Comparison of ENCODE assay signal across 30 cellular contexts in genomic region chr3:135558906-135559305, GRCh38.
"Had no signal": no experiment of that assay in that cellular context is flagged by ENCODE, and none has a peak within 500 bp of the region (broad histone marks: within the 10 kb centered on the region; RNA-seq: fewer than 3 reads in every experiment).

No MANE protein-coding gene starts in this region.

- H3K27me3 Mint-ChIP-seq: activated naive CD8-positive, alpha-beta T cell treated with anti-CD3 and anti-CD28 coated beads, Interleukin-2, amount 10 ng/mL, durations not matched to agents 7 days and 5 days had no signal

- H3K27ac Mint-ChIP-seq: activated CD8-positive, alpha-beta T cell treated with anti-CD3 and anti-CD28 coated beads, Interleukin-2, amount 10 ng/mL, durations not matched to agents 7 days and 5 days; activated naive CD8-positive, alpha-beta T cell treated with anti-CD3 and anti-CD28 coated beads, Interleukin-2, amount 10 ng/mL, durations not matched to agents 7 days and 5 days; T-helper 1 cell treated with Interleukin-12 subunit alpha and Interleukin-12 subunit beta and Interleukin-4 antibody, amounts not matched to agents 30 μg/mL and 1 μg/mL, for 36 hours had no signal

- H3K4me1 Mint-ChIP-seq: activated naive CD8-positive, alpha-beta T cell treated with anti-CD3 and anti-CD28 coated beads, Interleukin-2, amount 10 ng/mL, durations not matched to agents 7 days and 5 days had no signal

- H3K36me3 Mint-ChIP-seq: activated naive CD8-positive, alpha-beta T cell treated with anti-CD3 and anti-CD28 coated beads, Interleukin-2, amount 10 ng/mL, durations not matched to agents 7 days and 5 days had no signal

- H3K4me3 Mint-ChIP-seq: activated CD8-positive, alpha-beta T cell treated with anti-CD3 and anti-CD28 coated beads, Interleukin-2, amount 10 ng/mL, durations not matched to agents 7 days and 5 days; activated naive CD8-positive, alpha-beta T cell treated with anti-CD3 and anti-CD28 coated beads, Interleukin-2, amount 10 ng/mL, durations not matched to agents 7 days and 5 days; T-helper 1 cell treated with Interleukin-12 subunit alpha and Interleukin-12 subunit beta and Interleukin-4 antibody, amounts not matched to agents 30 μg/mL and 1 μg/mL, for 36 hours had no signal

- H3K36me3 ChIP-seq: adrenal gland, SJCRH30 had no signal

- H3K27ac ChIP-seq: adrenal gland, body of pancreas, RWPE1, SJCRH30 had no signal

- H3K9me3 ChIP-seq: adrenal gland, body of pancreas had no signal

- ATAC-seq: activated CD4-positive, CD25-positive, alpha-beta regulatory T cell treated with anti-CD3 and anti-CD28 coated beads, Interleukin-2, amount 50 U/mL, for 24 hours; activated CD8-positive, alpha-beta T cell treated with anti-CD3 and anti-CD28 coated beads, Interleukin-2, amount 10 ng/mL, durations not matched to agents 7 days and 5 days; body of pancreas; Panc1; SK-N-SH treated with all-trans-retinoic acid at 6 μM for 48 hours had no signal

- H3K4me3 ChIP-seq: adrenal gland, body of pancreas, SJCRH30 had no signal

- H3K27me3 ChIP-seq: adrenal gland, body of pancreas had no signal

- H3K4me1 ChIP-seq: adrenal gland, body of pancreas, SJCRH30 had no signal

- DNase-seq: activated CD4-positive, alpha-beta T cell treated with anti-CD3 and anti-CD28 coated beads for 48 hours; activated CD4-positive, alpha-beta T cell treated with anti-CD3 and anti-CD28 coated beads, Interleukin-2, amount 50 U/mL, for 4 hours; activated CD8-positive, alpha-beta memory T cell treated with anti-CD3 and anti-CD28 coated beads, Interleukin-2, amount 50 U/mL, for 48 hours; activated CD8-positive, alpha-beta T cell treated with anti-CD3 and anti-CD28 coated beads, Interleukin-2, amount 10 ng/mL, durations not matched to agents 7 days and 5 days; activated naive CD4-positive, alpha-beta T cell treated with anti-CD3 and anti-CD28 coated beads, Interleukin-2, amount 50 U/mL, for 16 hours; activated naive CD8-positive, alpha-beta T cell treated with anti-CD3 and anti-CD28 coated beads, Interleukin-2, amount 10 ng/mL, durations not matched to agents 7 days and 5 days; activated T-cell treated with anti-CD3 and anti-CD28 coated beads, Interleukin-2, amount 50 U/mL, for 1 hour; adrenal gland; anterior cingulate cortex; body of pancreas; central memory CD4-positive, alpha-beta T cell; Kasumi-1; KBM-7; NCI-H1048; NCI-H1417; NCI-H1694; NCI-H2029; NCI-H2107; NCI-H345; NCI-H510A; NCI-H526 treated with DMSO at 0.1 percent for 48 hours; NCI-H82; OCI-M1; Right ventricle myocardium superior; SJCRH30 had no signal

- H3K9me3 Mint-ChIP-seq: activated naive CD8-positive, alpha-beta T cell treated with anti-CD3 and anti-CD28 coated beads, Interleukin-2, amount 10 ng/mL, durations not matched to agents 7 days and 5 days; T-helper 1 cell treated with Interleukin-12 subunit alpha and Interleukin-12 subunit beta and Interleukin-4 antibody, amounts not matched to agents 30 μg/mL and 1 μg/mL, for 36 hours had no signal
